ENCODE assay signal across 9 cellular contexts in genomic region chr10:87054373-87055295, GRCh38. TPM values are rescaled to one million over a fixed set of nuclear protein-coding genes. Genes with fewer than 3 reads are reported as not detected.
DNase-seq lines count a peak whose midpoint lies in the region; ATAC-seq lines count a peak whose summit lies in the region.
"Had no signal": no experiment of that assay in that cellular context is flagged by ENCODE, and none has a peak within 500 bp of the region (broad histone marks: within the 10 kb centered on the region; RNA-seq: fewer than 3 reads in every experiment).

No MANE protein-coding gene starts in this region.

- H2AFZ ChIP-seq in Karpas-422 (ENCODE audit: low read length), result no peak overlapping the region

- H3K36me3 Mint-ChIP-seq in naive thymus-derived CD4-positive, alpha-beta T cell, result peaks cover 3 to 40% (median 8%) of the 10 kb centered on the region in 5 donors
- H3K36me3 Mint-ChIP-seq in activated T-cell treated with anti-CD3 and anti-CD28 coated beads, Interleukin-2, amount 50 U/mL, for 24 hours (ENCODE audit: low read depth), result peaks cover 48% of the 10 kb centered on the region

- peak; percentile 80 for DNase-seq in CD1c-positive myeloid dendritic cell (ENCODE audit: extremely low spot score)
- peak; percentile 29 for DNase-seq in Karpas-422
- peak; percentile 65 for DNase-seq in ecto neural progenitor cell (ENCODE audit: low spot score)
- no peak for DNase-seq in naive thymus-derived CD4-positive, alpha-beta T cell
- no peak for DNase-seq in head of caudate nucleus
- no peak for DNase-seq in activated T-cell treated with anti-CD3 and anti-CD28 coated beads, Interleukin-2, amount 50 U/mL, for 24 hours
- no peak for DNase-seq in RPMI8226
- no peak for DNase-seq in activated T-cell treated with anti-CD3 and anti-CD28 coated beads for 4 hours

- H3K9me3 ChIP-seq in Karpas-422 (ENCODE audit: low read length), result no peaks in the 10 kb centered on the region
- no peaks in the 10 kb centered on the region for H3K9me3 ChIP-seq in naive thymus-derived CD4-positive, alpha-beta T cell (ENCODE audit: control insufficient read depth in 2 of 3, low read length in 3 of 3)

- peak; percentile 71 for ATAC-seq in naive thymus-derived CD4-positive, alpha-beta T cell

- H3K9ac ChIP-seq in Karpas-422 (ENCODE audit: low read length), result no peak overlapping the region

- H3K27me3 Mint-ChIP-seq in naive thymus-derived CD4-positive, alpha-beta T cell, result no peaks in the 10 kb centered on the region
- no peaks in the 10 kb centered on the region for H3K27me3 Mint-ChIP-seq in activated T-cell treated with anti-CD3 and anti-CD28 coated beads, Interleukin-2, amount 50 U/mL, for 24 hours

- H4K20me1 ChIP-seq in Karpas-422 (ENCODE audit: insufficient read depth, low read depth, low read length), result no peaks in the 10 kb centered on the region

- H3K9me3 Mint-ChIP-seq in naive thymus-derived CD4-positive, alpha-beta T cell, result no peaks in the 10 kb centered on the region
- H3K9me3 Mint-ChIP-seq in activated T-cell treated with anti-CD3 and anti-CD28 coated beads, Interleukin-2, amount 50 U/mL, for 24 hours, result no peaks in the 10 kb centered on the region

- no peaks in the 10 kb centered on the region for H3K27me3 ChIP-seq in Karpas-422 (ENCODE audit: low read length)
- H3K27me3 ChIP-seq in naive thymus-derived CD4-positive, alpha-beta T cell (ENCODE audit: control insufficient read depth in 2 of 2, insufficient read depth in 2 of 2, low read length in 2 of 2), result no peaks in the 10 kb centered on the region

- H3K4me3 ChIP-seq in Karpas-422 (ENCODE audit: low read length), result no peak overlapping the region
- no peak overlapping the region for H3K4me3 ChIP-seq in naive thymus-derived CD4-positive, alpha-beta T cell (ENCODE audit: low read length)

- no peaks in the 10 kb centered on the region for H3K4me1 Mint-ChIP-seq in naive thymus-derived CD4-positive, alpha-beta T cell
- H3K4me1 Mint-ChIP-seq in activated T-cell treated with anti-CD3 and anti-CD28 coated beads, Interleukin-2, amount 50 U/mL, for 24 hours (ENCODE audit: low read depth), result no peaks in the 10 kb centered on the region

- H3K36me3 ChIP-seq in Karpas-422 (ENCODE audit: insufficient read depth, low read length), result no peaks in the 10 kb centered on the region
- H3K36me3 ChIP-seq in naive thymus-derived CD4-positive, alpha-beta T cell (ENCODE audit: control insufficient read depth in 2 of 3, insufficient read depth in 3 of 3, low read length in 3 of 3), result peaks cover 10 to 73% (median 12%) of the 10 kb centered on the region in 3 experiments

- H3K4me2 ChIP-seq in Karpas-422 (ENCODE audit: low read depth, low read length, poor library complexity, severe bottlenecking), result no peak overlapping the region

- no peak overlapping the region for H3K27ac Mint-ChIP-seq in naive thymus-derived CD4-positive, alpha-beta T cell
- H3K27ac Mint-ChIP-seq in activated T-cell treated with anti-CD3 and anti-CD28 coated beads, Interleukin-2, amount 50 U/mL, for 24 hours, result no peak overlapping the region

- no peak overlapping the region for H3K27ac ChIP-seq in Karpas-422 (ENCODE audit: low read length)
- H3K27ac ChIP-seq in naive thymus-derived CD4-positive, alpha-beta T cell (ENCODE audit: low read depth, low read length), result no peak overlapping the region

- no peaks in the 10 kb centered on the region for H3K79me2 ChIP-seq in Karpas-422 (ENCODE audit: low read length)

- CTCF ChIA-PET in naive thymus-derived CD4-positive, alpha-beta T cell (lab: Charles Lee), result interaction anchor here (0.5 kb wide), 1 partner anchor 115 kb away, joined by 4 read pairs; no protein-coding TSS in a partner anchor

- no peaks in the 10 kb centered on the region for H3K9me2 ChIP-seq in Karpas-422 (replicated peaks; ENCODE audit: insufficient read depth, low read length)

- intact Hi-C loops in naive thymus-derived CD4-positive, alpha-beta T cell (cut with micrococcal nuclease), result no loop called here
- intact Hi-C loops in head of caudate nucleus (cut with DNase I), result loop anchor here (5.0 kb wide), 1 partner anchor 38 kb away; the partner anchor contains the start of gene GLUD1

- H3K4me1 ChIP-seq in Karpas-422 (ENCODE audit: low read length), result no peaks in the 10 kb centered on the region
- H3K4me1 ChIP-seq in naive thymus-derived CD4-positive, alpha-beta T cell (ENCODE audit: control insufficient read depth in 2 of 2, insufficient read depth in 2 of 2, low read length in 2 of 2), result no peaks in the 10 kb centered on the region

- POLR2A ChIA-PET in naive thymus-derived CD4-positive, alpha-beta T cell (lab: Charles Lee), result interaction anchor here (0.6 kb wide), 2 partner anchors 13 to 57 kb away, joined by 3 to 4 read pairs; no protein-coding TSS in a partner anchor

- no peak overlapping the region for H3K4me3 Mint-ChIP-seq in naive thymus-derived CD4-positive, alpha-beta T cell
- no peak overlapping the region for H3K4me3 Mint-ChIP-seq in activated T-cell treated with anti-CD3 and anti-CD28 coated beads, Interleukin-2, amount 50 U/mL, for 24 hours

RNA-seq across cellular contexts. Expression of gene FAM25A, which starts 34.5 kb away (rescaled TPM):
- not detected in 2 replicates for total RNA-seq in Karpas-422 (2014; rRNA removed; shearing (Covaris generic); ENCODE audit: low replicate concordance)
- total RNA-seq in naive thymus-derived CD4-positive, alpha-beta T cell, result not detected
- not detected for polyA plus RNA-seq in naive thymus-derived CD4-positive, alpha-beta T cell
- total RNA-seq: activated CD8-positive, alpha-beta memory T cell treated with anti-CD3 and anti-CD28 coated beads for 36 hours had no signal

RNA-seq across cellular contexts. Expression of gene GLUD1, which starts 40.0 kb away (rescaled TPM):
- 74.6 and 76.0 TPM in 2 replicates for total RNA-seq in Karpas-422 (2014; rRNA removed; shearing (Covaris generic); ENCODE audit: low replicate concordance)
- total RNA-seq in naive thymus-derived CD4-positive, alpha-beta T cell, result 10 to 100 TPM; 70.2 to 98.1 (median 73.2) TPM
- 100 to 1,000 TPM; 111 to 116 TPM for polyA plus RNA-seq in naive thymus-derived CD4-positive, alpha-beta T cell

RNA-seq across cellular contexts. Expression of gene SHLD2, which starts 40.4 kb away (rescaled TPM):
- total RNA-seq in Karpas-422 (2014; rRNA removed; shearing (Covaris generic); ENCODE audit: low replicate concordance), result 12.0 and 21.4 TPM in 2 replicates
- 10 to 100 TPM; 19.3 to 31.4 (median 21.1) TPM for total RNA-seq in naive thymus-derived CD4-positive, alpha-beta T cell
- 10 to 100 TPM; 14.9 to 17.9 TPM for polyA plus RNA-seq in naive thymus-derived CD4-positive, alpha-beta T cell

Comparison
In these comparisons a context has a peak if more than half of its experiments do, and no peak if none do; other contexts are left out.
1. DNase-seq: peak in CD1c-positive myeloid dendritic cell (single experiment), Karpas-422 (single experiment) and ecto neural progenitor cell (single experiment); none in naive thymus-derived CD4-positive, alpha-beta T cell (0 of 9), head of caudate nucleus (0 of 42), activated T-cell treated with anti-CD3 and anti-CD28 coated beads, Interleukin-2, amount 50 U/mL, for 24 hours (single experiment), RPMI8226 (single experiment) and activated T-cell treated with anti-CD3 and anti-CD28 coated beads for 4 hours (single experiment).